ENCODE assay signal across 23 cellular contexts in genomic region chr20:4299773-4300172, GRCh38. TPM values are rescaled to one million over a fixed set of nuclear protein-coding genes. Genes with fewer than 3 reads are reported as not detected.
"Had no signal": no experiment of that assay in that cellular context is flagged by ENCODE, and none has a peak within 500 bp of the region (broad histone marks: within the 10 kb centered on the region; RNA-seq: fewer than 3 reads in every experiment).

No MANE protein-coding gene starts in this region.

- H3K9me3 ChIP-seq: esophagus squamous epithelium, gastrocnemius medialis, left ventricle myocardium inferior, sigmoid colon, spleen, upper lobe of right lung had no signal

- H3K4me1 Mint-ChIP-seq: activated naive CD8-positive, alpha-beta T cell treated with anti-CD3 and anti-CD28 coated beads, Interleukin-2, amount 50 U/mL, for 24 hours; central memory CD8-positive, alpha-beta T cell; nephron; stimulated activated naive B cell treated with anti-CD40 and anti-IgM and Interleukin-4, amounts not matched to agents 10 μg/mL and 1 μg/mL and 100 μg/mL, for 72 hours had no signal

- H3K4me1 ChIP-seq: gastrocnemius medialis, spleen, upper lobe of right lung had no signal

- H3K36me3 ChIP-seq: esophagus squamous epithelium, gastrocnemius medialis, left ventricle myocardium inferior, sigmoid colon, spleen, upper lobe of right lung, WERI-Rb-1 had no signal

- ATAC-seq: activated CD8-positive, alpha-beta T cell treated with anti-CD3 and anti-CD28 coated beads for 36 hours; activated naive CD8-positive, alpha-beta T cell treated with anti-CD3 and anti-CD28 coated beads, Interleukin-2, amount 50 U/mL, for 24 hours; activated T-cell treated with anti-CD3 and anti-CD28 coated beads, Interleukin-2, amount 50 U/mL, for 4 hours; gastrocnemius medialis; stimulated activated naive B cell treated with anti-CD40 and anti-IgM and Interleukin-4, amounts not matched to agents 10 μg/mL and 1 μg/mL and 100 μg/mL, for 72 hours; upper lobe of right lung had no signal

- DNase-seq: activated CD4-positive, alpha-beta T cell treated with anti-CD3 and anti-CD28 coated beads for 48 hours; activated CD8-positive, alpha-beta T cell treated with anti-CD3 and anti-CD28 coated beads for 36 hours; activated naive CD4-positive, alpha-beta T cell treated with anti-CD3 and anti-CD28 coated beads for 36 hours; activated naive CD8-positive, alpha-beta T cell treated with anti-CD3 and anti-CD28 coated beads, Interleukin-2, amount 50 U/mL, for 24 hours; activated T-cell treated with anti-CD3 and anti-CD28 coated beads, Interleukin-2, amount 50 U/mL, for 4 hours; aorta; esophagus squamous epithelium; gastrocnemius medialis; head of caudate nucleus; left ventricle myocardium inferior; mammary epithelial cell; midbrain; occipital lobe; posterior cingulate gyrus; sigmoid colon; spleen; stimulated activated naive B cell treated with anti-CD40 and anti-IgM and Interleukin-4, amounts not matched to agents 10 μg/mL and 1 μg/mL and 100 μg/mL, for 72 hours; T-helper 2 cell; upper lobe of right lung; WERI-Rb-1 had no signal

- H3K4me3 Mint-ChIP-seq: activated CD8-positive, alpha-beta T cell treated with anti-CD3 and anti-CD28 coated beads for 36 hours; activated naive CD4-positive, alpha-beta T cell treated with anti-CD3 and anti-CD28 coated beads for 36 hours; activated naive CD8-positive, alpha-beta T cell treated with anti-CD3 and anti-CD28 coated beads, Interleukin-2, amount 50 U/mL, for 24 hours; activated T-cell treated with anti-CD3 and anti-CD28 coated beads, Interleukin-2, amount 50 U/mL, for 4 hours; central memory CD8-positive, alpha-beta T cell; nephron; stimulated activated naive B cell treated with anti-CD40 and anti-IgM and Interleukin-4, amounts not matched to agents 10 μg/mL and 1 μg/mL and 100 μg/mL, for 72 hours had no signal

- H3K4me3 ChIP-seq: coronary artery, esophagus squamous epithelium, gastrocnemius medialis, left ventricle myocardium inferior, sigmoid colon, spleen, upper lobe of right lung had no signal

- H3K9me3 Mint-ChIP-seq: activated CD8-positive, alpha-beta T cell treated with anti-CD3 and anti-CD28 coated beads for 36 hours; activated naive CD4-positive, alpha-beta T cell treated with anti-CD3 and anti-CD28 coated beads for 36 hours; activated naive CD8-positive, alpha-beta T cell treated with anti-CD3 and anti-CD28 coated beads, Interleukin-2, amount 50 U/mL, for 24 hours; activated T-cell treated with anti-CD3 and anti-CD28 coated beads, Interleukin-2, amount 50 U/mL, for 4 hours; central memory CD8-positive, alpha-beta T cell; nephron had no signal

- H3K27ac ChIP-seq: coronary artery, esophagus squamous epithelium, gastrocnemius medialis, left ventricle myocardium inferior, sigmoid colon, spleen, upper lobe of right lung, WERI-Rb-1 had no signal

- H3K36me3 Mint-ChIP-seq: stimulated activated naive B cell treated with anti-CD40 and anti-IgM and Interleukin-4, amounts not matched to agents 10 μg/mL and 1 μg/mL and 100 μg/mL, for 72 hours had no signal

- H3K27ac Mint-ChIP-seq: activated CD8-positive, alpha-beta T cell treated with anti-CD3 and anti-CD28 coated beads for 36 hours; activated naive CD4-positive, alpha-beta T cell treated with anti-CD3 and anti-CD28 coated beads for 36 hours; activated naive CD8-positive, alpha-beta T cell treated with anti-CD3 and anti-CD28 coated beads, Interleukin-2, amount 50 U/mL, for 24 hours; nephron; stimulated activated naive B cell treated with anti-CD40 and anti-IgM and Interleukin-4, amounts not matched to agents 10 μg/mL and 1 μg/mL and 100 μg/mL, for 72 hours had no signal

- H3K27me3 ChIP-seq: gastrocnemius medialis, sigmoid colon, upper lobe of right lung had no signal

RNA-seq across cellular contexts. Expression of gene ADRA1D, which starts 50.7 kb away (rescaled TPM):
- total RNA-seq: activated CD8-positive, alpha-beta T cell treated with anti-CD3 and anti-CD28 coated beads for 36 hours; activated naive CD4-positive, alpha-beta T cell treated with anti-CD3 and anti-CD28 coated beads for 36 hours; activated T-cell treated with anti-CD3 and anti-CD28 coated beads, Interleukin-2, amount 50 U/mL, for 4 hours had no signal
